ENCODE assay signal across 1 cellular context in the genomic region with DNA sequence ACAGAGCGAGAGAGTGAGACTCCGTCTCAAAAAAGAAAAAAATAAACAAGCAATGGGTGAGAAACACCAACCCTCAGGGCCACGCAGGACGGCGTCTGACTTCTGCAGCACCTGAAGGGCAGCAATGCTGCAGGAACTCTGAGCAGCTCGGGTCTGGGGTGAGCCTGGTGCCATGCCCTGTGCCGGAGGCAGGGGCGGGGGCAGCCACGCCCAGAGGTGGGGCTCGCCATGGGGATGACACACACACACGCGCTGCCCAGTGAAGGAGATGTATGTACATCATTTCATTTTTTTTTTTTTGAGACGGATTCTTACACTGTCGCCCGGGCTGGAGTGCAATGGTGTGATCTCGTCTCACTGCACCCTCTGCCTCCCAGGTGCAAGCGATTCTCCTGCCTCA.
TF ChIP-seq lines count a peak whose summit lies in the region.

No MANE protein-coding gene starts in this region.

TF ChIP-seq in HEK293, 187 proteins besides CTCF, POLR2A, EP300 and RAD21 (continued from another document):
- TF ChIP-seq, protein P1, sequence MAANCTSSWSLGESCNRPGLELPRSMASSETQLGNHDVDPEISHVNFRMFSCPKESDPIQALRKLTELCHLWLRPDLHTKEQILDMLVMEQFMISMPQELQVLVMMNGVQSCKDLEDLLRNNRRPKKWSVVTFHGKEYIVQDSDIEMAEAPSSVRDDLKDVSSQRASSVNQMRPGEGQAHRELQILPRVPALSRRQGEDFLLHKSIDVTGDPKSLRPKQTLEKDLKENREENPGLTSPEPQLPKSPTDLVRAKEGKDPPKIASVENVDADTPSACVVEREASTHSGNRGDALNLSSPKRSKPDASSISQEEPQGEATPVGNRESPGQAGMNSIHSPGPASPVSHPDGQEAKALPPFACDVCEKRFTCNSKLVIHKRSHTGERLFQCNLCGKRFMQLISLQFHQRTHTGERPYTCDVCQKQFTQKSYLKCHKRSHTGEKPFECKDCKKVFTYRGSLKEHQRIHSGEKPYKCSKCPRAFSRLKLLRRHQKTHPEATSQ (tag by site-specific recombination; IDR thresholded peaks at IDR 0.05): no peak
